ENCODE assay signal across 22 cellular contexts in the genomic region with DNA sequence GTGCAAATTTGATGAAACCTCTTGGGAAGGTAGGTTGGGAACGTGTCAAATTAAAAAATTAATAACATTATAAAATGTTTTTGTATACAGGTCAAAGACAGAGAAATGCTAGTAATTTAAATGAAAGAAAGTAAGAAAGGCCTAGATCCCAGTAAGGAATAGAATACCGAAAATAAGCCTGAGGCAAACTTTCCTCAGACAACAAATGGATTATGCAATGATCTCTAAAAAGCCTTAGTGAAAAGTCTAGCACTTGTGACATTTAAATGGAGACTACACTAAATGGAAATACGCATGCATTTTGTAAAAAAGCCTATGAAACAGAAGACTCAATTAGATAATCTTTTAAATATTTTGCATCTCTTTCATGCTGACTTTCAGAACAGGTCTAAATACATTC.
"Had no signal": no experiment of that assay in that cellular context is flagged by ENCODE, and none has a peak within 500 bp of the region (broad histone marks: within the 10 kb centered on the region; RNA-seq: fewer than 3 reads in every experiment).

No MANE protein-coding gene starts in this region.

- H3K4me3 Mint-ChIP-seq: activated CD4-positive, alpha-beta memory T cell treated with anti-CD3 and anti-CD28 coated beads, Interleukin-2, amount 10 ng/mL, durations not matched to agents 7 days and 5 days; activated CD8-positive, alpha-beta memory T cell treated with anti-CD3 and anti-CD28 coated beads, Interleukin-2, amount 10 ng/mL, durations not matched to agents 7 days and 5 days; activated naive CD8-positive, alpha-beta T cell; immature natural killer cell; memory B cell; naive B cell; neural crest cell; stimulated activated naive CD8-positive, alpha-beta T cell treated with anti-CD3 and anti-CD28 coated beads, Interleukin-15, amount 100 ng/mL, for 72 hours; WTC11 had no signal

- H3K36me3 ChIP-seq: right atrium auricular region, suprapubic skin, upper lobe of left lung had no signal

- H3K27ac Mint-ChIP-seq: activated CD4-positive, alpha-beta memory T cell treated with anti-CD3 and anti-CD28 coated beads, Interleukin-2, amount 10 ng/mL, durations not matched to agents 7 days and 5 days; activated CD8-positive, alpha-beta memory T cell treated with anti-CD3 and anti-CD28 coated beads, Interleukin-2, amount 10 ng/mL, durations not matched to agents 7 days and 5 days; activated naive CD8-positive, alpha-beta T cell; immature natural killer cell; memory B cell; naive B cell; progenitor cell of endocrine pancreas; stimulated activated naive CD8-positive, alpha-beta T cell treated with anti-CD3 and anti-CD28 coated beads, Interleukin-15, amount 100 ng/mL, for 72 hours; WTC11 had no signal

- H3K9me3 Mint-ChIP-seq: activated CD4-positive, alpha-beta memory T cell treated with anti-CD3 and anti-CD28 coated beads, Interleukin-2, amount 10 ng/mL, durations not matched to agents 7 days and 5 days; memory B cell; naive B cell; neural crest cell; stimulated activated naive CD8-positive, alpha-beta T cell treated with anti-CD3 and anti-CD28 coated beads, Interleukin-15, amount 100 ng/mL, for 72 hours; WTC11 had no signal

- H3K36me3 Mint-ChIP-seq: activated CD8-positive, alpha-beta memory T cell treated with anti-CD3 and anti-CD28 coated beads, Interleukin-2, amount 10 ng/mL, durations not matched to agents 7 days and 5 days; activated naive CD8-positive, alpha-beta T cell; immature natural killer cell; memory B cell; naive B cell; WTC11 had no signal

- DNase-seq: activated CD4-positive, alpha-beta memory T cell treated with anti-CD3 and anti-CD28 coated beads, Interleukin-2, amount 10 ng/mL, durations not matched to agents 7 days and 5 days; activated CD4-positive, alpha-beta T cell treated with anti-CD3 and anti-CD28 coated beads for 4 hours; activated CD8-positive, alpha-beta memory T cell treated with anti-CD3 and anti-CD28 coated beads, Interleukin-2, amount 10 ng/mL, durations not matched to agents 7 days and 5 days; amniotic stem cell; caudate nucleus; erythroblast; immature natural killer cell; left ventricle myocardium superior; mucosa of descending colon; naive B cell; stimulated activated CD4-positive, alpha-beta T cell treated with anti-CD3 and anti-CD28 coated beads, Interleukin-15, amount 100 ng/mL, for 24 hours; stimulated activated CD4-positive, alpha-beta T cell treated with anti-CD3 and anti-CD28 coated beads, Interleukin-2, amount 100 ng/mL, for 48 hours; stimulated activated naive CD8-positive, alpha-beta T cell treated with anti-CD3 and anti-CD28 coated beads, Interleukin-15, amount 100 ng/mL, for 72 hours; upper lobe of left lung had no signal

- H3K4me1 Mint-ChIP-seq: activated CD4-positive, alpha-beta memory T cell treated with anti-CD3 and anti-CD28 coated beads, Interleukin-2, amount 10 ng/mL, durations not matched to agents 7 days and 5 days; activated CD8-positive, alpha-beta memory T cell treated with anti-CD3 and anti-CD28 coated beads, Interleukin-2, amount 10 ng/mL, durations not matched to agents 7 days and 5 days; immature natural killer cell; memory B cell; naive B cell; neural crest cell; stimulated activated naive CD8-positive, alpha-beta T cell treated with anti-CD3 and anti-CD28 coated beads, Interleukin-15, amount 100 ng/mL, for 72 hours; WTC11 had no signal

- H3K4me1 ChIP-seq: right atrium auricular region, suprapubic skin had no signal

- H3K4me3 ChIP-seq: mucosa of descending colon, right atrium auricular region, skin epidermis, suprapubic skin, upper lobe of left lung had no signal

- H3K27me3 ChIP-seq: right atrium auricular region, suprapubic skin, upper lobe of left lung had no signal

- H3K9me3 ChIP-seq: mucosa of descending colon, right atrium auricular region, suprapubic skin, upper lobe of left lung had no signal

- H3K27ac ChIP-seq: right atrium auricular region, skin epidermis, suprapubic skin, upper lobe of left lung had no signal

- H3K27me3 Mint-ChIP-seq: activated CD4-positive, alpha-beta memory T cell treated with anti-CD3 and anti-CD28 coated beads, Interleukin-2, amount 10 ng/mL, durations not matched to agents 7 days and 5 days; activated CD8-positive, alpha-beta memory T cell treated with anti-CD3 and anti-CD28 coated beads, Interleukin-2, amount 10 ng/mL, durations not matched to agents 7 days and 5 days; activated naive CD8-positive, alpha-beta T cell; memory B cell; naive B cell; progenitor cell of endocrine pancreas; stimulated activated naive CD8-positive, alpha-beta T cell treated with anti-CD3 and anti-CD28 coated beads, Interleukin-15, amount 100 ng/mL, for 72 hours had no signal
